1 cellular context compared by ENCODE assay signal in the genomic region with DNA sequence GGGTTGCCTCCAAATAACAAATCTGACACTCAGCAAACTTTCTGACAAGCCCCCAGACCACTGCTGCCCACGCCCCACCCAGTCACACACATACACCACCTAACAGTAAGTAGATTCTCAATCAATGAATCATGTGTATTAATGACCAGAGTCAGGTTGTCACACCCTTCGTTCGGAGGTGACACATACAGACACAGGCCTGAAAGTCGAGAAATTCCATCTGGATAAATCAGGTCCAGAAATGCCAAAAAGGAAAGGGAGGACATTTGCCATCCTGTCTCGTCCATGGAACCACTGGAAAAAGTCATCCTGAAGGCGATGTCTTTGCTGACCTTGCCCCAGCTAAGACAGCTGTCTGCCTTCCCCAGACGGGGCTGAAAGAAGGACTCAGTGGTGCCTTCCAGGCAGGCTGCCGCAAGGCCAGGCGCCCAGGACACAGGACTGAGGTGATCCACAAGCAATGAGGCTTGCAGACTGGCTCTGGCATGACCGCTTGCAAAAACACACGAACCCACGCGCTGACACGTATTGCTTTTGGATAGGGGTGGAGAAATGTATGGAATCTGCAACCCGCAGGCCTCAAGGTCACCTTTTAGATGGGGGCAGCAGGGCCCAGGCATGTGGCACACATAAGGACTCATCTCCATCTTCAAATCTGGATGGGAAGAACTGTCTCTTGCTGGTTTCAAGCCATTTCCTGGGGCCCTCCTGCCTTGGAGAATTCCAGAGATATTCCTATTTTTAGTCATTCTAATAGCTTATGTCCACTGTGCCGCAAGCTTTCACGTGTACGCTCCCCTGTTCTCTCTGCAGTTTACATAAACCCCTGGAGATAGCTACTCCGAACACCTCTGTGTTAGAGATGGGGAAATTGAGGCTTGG.
TF ChIP-seq lines count a peak whose summit lies in the region.

No MANE protein-coding gene starts in this region.

TF ChIP-seq in GM23338, 12 proteins besides CTCF, POLR2A, EP300 and RAD21 (continued from another document):
- TF ChIP-seq, protein P1, sequence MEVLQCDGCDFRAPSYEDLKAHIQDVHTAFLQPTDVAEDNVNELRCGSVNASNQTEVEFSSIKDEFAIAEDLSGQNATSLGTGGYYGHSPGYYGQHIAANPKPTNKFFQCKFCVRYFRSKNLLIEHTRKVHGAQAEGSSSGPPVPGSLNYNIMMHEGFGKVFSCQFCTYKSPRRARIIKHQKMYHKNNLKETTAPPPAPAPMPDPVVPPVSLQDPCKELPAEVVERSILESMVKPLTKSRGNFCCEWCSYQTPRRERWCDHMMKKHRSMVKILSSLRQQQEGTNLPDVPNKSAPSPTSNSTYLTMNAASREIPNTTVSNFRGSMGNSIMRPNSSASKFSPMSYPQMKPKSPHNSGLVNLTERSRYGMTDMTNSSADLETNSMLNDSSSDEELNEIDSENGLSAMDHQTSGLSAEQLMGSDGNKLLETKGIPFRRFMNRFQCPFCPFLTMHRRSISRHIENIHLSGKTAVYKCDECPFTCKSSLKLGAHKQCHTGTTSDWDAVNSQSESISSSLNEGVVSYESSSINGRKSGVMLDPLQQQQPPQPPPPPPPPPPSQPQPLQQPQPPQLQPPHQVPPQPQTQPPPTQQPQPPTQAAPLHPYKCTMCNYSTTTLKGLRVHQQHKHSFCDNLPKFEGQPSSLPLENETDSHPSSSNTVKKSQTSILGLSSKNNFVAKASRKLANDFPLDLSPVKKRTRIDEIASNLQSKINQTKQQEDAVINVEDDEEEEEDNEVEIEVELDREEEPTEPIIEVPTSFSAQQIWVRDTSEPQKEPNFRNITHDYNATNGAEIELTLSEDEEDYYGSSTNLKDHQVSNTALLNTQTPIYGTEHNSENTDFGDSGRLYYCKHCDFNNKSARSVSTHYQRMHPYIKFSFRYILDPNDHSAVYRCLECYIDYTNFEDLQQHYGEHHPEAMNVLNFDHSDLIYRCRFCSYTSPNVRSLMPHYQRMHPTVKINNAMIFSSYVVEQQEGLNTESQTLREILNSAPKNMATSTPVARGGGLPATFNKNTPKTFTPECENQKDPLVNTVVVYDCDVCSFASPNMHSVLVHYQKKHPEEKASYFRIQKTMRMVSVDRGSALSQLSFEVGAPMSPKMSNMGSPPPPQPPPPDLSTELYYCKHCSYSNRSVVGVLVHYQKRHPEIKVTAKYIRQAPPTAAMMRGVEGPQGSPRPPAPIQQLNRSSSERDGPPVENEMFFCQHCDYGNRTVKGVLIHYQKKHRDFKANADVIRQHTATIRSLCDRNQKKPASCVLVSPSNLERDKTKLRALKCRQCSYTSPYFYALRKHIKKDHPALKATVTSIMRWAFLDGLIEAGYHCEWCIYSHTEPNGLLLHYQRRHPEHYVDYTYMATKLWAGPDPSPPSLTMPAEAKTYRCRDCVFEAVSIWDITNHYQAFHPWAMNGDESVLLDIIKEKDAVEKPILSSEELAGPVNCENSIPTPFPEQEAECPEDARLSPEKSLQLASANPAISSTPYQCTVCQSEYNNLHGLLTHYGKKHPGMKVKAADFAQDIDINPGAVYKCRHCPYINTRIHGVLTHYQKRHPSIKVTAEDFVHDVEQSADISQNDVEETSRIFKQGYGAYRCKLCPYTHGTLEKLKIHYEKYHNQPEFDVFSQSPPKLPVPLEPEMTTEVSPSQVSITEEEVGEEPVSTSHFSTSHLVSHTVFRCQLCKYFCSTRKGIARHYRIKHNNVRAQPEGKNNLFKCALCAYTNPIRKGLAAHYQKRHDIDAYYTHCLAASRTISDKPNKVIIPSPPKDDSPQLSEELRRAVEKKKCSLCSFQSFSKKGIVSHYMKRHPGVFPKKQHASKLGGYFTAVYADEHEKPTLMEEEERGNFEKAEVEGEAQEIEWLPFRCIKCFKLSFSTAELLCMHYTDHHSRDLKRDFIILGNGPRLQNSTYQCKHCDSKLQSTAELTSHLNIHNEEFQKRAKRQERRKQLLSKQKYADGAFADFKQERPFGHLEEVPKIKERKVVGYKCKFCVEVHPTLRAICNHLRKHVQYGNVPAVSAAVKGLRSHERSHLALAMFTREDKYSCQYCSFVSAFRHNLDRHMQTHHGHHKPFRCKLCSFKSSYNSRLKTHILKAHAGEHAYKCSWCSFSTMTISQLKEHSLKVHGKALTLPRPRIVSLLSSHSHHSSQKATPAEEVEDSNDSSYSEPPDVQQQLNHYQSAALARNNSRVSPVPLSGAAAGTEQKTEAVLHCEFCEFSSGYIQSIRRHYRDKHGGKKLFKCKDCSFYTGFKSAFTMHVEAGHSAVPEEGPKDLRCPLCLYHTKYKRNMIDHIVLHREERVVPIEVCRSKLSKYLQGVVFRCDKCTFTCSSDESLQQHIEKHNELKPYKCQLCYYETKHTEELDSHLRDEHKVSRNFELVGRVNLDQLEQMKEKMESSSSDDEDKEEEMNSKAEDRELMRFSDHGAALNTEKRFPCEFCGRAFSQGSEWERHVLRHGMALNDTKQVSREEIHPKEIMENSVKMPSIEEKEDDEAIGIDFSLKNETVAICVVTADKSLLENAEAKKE (CRISPR knock-in tag; IDR thresholded peaks at IDR 0.05), result no peak
- no peak for TF ChIP-seq STAT1 (IDR thresholded peaks at IDR 0.05; ENCODE audit: unreplicated experiment)
- TF ChIP-seq, protein P2, sequence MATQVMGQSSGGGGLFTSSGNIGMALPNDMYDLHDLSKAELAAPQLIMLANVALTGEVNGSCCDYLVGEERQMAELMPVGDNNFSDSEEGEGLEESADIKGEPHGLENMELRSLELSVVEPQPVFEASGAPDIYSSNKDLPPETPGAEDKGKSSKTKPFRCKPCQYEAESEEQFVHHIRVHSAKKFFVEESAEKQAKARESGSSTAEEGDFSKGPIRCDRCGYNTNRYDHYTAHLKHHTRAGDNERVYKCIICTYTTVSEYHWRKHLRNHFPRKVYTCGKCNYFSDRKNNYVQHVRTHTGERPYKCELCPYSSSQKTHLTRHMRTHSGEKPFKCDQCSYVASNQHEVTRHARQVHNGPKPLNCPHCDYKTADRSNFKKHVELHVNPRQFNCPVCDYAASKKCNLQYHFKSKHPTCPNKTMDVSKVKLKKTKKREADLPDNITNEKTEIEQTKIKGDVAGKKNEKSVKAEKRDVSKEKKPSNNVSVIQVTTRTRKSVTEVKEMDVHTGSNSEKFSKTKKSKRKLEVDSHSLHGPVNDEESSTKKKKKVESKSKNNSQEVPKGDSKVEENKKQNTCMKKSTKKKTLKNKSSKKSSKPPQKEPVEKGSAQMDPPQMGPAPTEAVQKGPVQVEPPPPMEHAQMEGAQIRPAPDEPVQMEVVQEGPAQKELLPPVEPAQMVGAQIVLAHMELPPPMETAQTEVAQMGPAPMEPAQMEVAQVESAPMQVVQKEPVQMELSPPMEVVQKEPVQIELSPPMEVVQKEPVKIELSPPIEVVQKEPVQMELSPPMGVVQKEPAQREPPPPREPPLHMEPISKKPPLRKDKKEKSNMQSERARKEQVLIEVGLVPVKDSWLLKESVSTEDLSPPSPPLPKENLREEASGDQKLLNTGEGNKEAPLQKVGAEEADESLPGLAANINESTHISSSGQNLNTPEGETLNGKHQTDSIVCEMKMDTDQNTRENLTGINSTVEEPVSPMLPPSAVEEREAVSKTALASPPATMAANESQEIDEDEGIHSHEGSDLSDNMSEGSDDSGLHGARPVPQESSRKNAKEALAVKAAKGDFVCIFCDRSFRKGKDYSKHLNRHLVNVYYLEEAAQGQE (IDR thresholded peaks at IDR 0.05; ENCODE audit: unreplicated experiment), result no peak
- no peak for TF ChIP-seq NANOG (IDR thresholded peaks at IDR 0.05; ENCODE audit: borderline replicate concordance)
- TF ChIP-seq EZH2phosphoT487 (IDR thresholded peaks at IDR 0.05; ENCODE audit: unreplicated experiment), result no peak
- TF ChIP-seq EZH2 (IDR thresholded peaks at IDR 0.05; ENCODE audit: low read depth, unreplicated experiment), result no peak
